Comparison of ENCODE assay signal across 1 cellular context in the genomic region with DNA sequence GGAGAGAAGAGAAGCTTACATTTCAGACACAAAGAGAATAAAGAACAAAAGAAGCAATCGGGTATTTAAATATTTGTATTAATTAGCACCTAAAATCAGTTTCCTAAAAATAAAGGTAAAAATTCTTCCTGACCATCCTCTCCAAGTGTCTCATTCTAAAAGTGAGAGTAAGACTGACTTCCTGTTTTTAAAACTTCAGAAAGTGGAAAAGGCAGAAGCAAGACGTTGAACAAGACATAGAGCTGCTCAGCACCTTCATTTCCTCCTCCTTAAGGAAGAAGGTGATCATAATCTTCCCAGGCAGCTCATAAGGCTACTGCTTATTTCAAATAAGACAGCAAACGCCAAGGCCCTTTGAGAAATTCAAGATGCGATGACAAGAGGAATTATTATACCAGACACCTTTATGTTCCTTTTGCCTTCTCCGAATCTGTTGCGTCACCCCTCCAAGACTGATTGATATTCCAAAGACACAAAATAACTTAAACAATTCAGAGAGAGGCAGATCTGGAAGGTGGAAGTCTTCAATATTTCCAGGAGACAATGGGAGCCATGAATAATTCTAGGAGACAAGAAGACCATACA.
A peak's percentile ranks its signal among the peaks of the same experiment; 100 is the strongest.
TF ChIP-seq lines count a peak whose summit lies in the region.

No MANE protein-coding gene starts in this region.

TF ChIP-seq in GM12878, 131 proteins besides CTCF, POLR2A, EP300 and RAD21:
- TF ChIP-seq, protein P1, sequence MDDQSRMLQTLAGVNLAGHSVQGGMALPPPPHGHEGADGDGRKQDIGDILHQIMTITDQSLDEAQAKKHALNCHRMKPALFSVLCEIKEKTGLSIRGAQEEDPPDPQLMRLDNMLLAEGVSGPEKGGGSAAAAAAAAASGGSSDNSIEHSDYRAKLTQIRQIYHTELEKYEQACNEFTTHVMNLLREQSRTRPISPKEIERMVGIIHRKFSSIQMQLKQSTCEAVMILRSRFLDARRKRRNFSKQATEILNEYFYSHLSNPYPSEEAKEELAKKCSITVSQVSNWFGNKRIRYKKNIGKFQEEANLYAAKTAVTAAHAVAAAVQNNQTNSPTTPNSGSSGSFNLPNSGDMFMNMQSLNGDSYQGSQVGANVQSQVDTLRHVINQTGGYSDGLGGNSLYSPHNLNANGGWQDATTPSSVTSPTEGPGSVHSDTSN (IDR thresholded peaks at IDR 0.05; ENCODE audit: insufficient replicate concordance, low read depth, low read length): no peak
- TF ChIP-seq CHD4 (IDR thresholded peaks at IDR 0.05): no peak
- peak; percentile 71 for TF ChIP-seq SPI1 (IDR thresholded peaks at IDR 0.05; ENCODE audit: borderline replicate concordance, insufficient read depth, low read depth, low read length)
- TF ChIP-seq PML (IDR thresholded peaks at IDR 0.05; ENCODE audit: low read length): no peak
- 0 out of 4 replicates have a peak, but pooled peaks of 1 of the 2 experiments have one; percentile 33 for TF ChIP-seq IKZF2 (IDR thresholded peaks at IDR 0.05)
- no peak for TF ChIP-seq MEF2B (IDR thresholded peaks at IDR 0.05; ENCODE audit: partially characterized antibody, poor library complexity, severe bottlenecking)
